ENCODE assay signal across 8 cellular contexts in the genomic region with DNA sequence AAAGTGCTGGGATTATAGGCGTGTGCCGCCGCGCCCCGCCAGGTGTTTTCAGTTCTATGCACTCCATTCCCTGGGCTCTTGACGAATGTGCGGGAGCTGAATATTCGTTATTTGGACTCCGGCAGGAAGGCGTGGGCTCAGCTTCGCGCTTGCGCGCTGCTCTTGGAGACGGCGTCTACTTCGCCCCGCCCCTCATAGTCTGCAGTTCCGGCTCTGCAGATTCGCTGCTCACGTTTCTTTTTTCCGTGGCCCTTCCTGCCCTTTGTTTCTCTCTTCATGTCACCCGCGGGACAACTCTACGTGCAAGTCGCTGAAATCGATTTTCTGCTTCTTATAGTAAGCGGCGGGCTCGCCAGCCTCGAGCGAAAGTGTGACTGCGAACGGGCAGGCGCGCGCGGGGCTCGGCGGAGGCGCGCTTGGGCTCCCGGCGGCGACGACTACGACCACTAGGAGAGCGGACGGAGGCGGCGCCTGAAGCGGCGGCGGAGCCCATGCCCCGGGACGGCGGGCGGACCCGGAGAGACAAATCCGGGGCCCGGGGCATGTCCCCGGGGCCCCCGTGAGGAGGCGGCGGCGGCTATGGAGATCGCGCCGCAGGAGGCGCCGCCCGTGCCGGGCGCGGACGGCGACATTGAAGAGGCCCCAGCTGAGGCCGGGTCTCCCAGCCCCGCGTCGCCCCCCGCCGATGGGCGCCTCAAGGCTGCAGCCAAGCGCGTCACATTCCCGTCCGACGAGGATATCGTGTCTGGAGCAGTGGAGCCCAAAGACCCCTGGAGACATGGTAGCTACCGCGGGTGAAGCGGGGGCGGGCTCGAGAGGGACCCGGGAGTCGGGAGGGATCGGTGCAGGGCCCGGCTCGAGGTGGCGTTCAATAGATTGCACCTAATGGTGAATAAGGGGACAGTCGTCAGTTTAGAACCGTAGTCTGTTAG. TPM values are rescaled to one million over a fixed set of nuclear protein-coding genes. Genes with fewer than 3 reads are reported as not detected.
DNase-seq lines count a peak whose midpoint lies in the region; ATAC-seq and TF ChIP-seq lines count a peak whose summit lies in the region.

A gene with protein sequence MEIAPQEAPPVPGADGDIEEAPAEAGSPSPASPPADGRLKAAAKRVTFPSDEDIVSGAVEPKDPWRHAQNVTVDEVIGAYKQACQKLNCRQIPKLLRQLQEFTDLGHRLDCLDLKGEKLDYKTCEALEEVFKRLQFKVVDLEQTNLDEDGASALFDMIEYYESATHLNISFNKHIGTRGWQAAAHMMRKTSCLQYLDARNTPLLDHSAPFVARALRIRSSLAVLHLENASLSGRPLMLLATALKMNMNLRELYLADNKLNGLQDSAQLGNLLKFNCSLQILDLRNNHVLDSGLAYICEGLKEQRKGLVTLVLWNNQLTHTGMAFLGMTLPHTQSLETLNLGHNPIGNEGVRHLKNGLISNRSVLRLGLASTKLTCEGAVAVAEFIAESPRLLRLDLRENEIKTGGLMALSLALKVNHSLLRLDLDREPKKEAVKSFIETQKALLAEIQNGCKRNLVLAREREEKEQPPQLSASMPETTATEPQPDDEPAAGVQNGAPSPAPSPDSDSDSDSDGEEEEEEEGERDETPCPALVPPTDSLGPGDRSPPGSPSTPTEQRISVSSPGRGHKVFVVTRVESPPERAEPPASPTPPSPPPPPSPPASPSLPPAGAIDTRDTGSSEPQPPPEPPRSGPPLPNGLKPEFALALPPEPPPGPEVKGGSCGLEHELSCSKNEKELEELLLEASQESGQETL (plus strand): TSS at position 433 of the 932 bp plus-strand sequence. CDS start 147 bp downstream, at position 580.

- peaks cover 59% of the 10 kb centered on the region for H3K79me2 ChIP-seq in GM23338 (replicated peaks; ENCODE audit: insufficient read depth)

- H3K4me1 ChIP-seq in GM23338 (ENCODE audit: insufficient read depth) = peaks cover 24% of the 10 kb centered on the region

- no peaks in the 10 kb centered on the region for H3K27me3 ChIP-seq in GM23338 (ENCODE audit: insufficient read depth)

- H3K4me1 Mint-ChIP-seq in GM23338 (peaks cover 49% of the 10 kb centered on the region), natural killer cell (peaks cover 71 to 73% of the 10 kb centered on the region in 2 donors)
- H3K4me1 Mint-ChIP-seq in activated T-helper 2 cell treated with anti-CD3 and anti-CD28 coated beads, Interferon-gamma antibody, Interleukin-2, Interleukin-4, amounts not matched to agents 10 μg/mL and 5 μg/mL and 100 μg/mL, durations not matched to agents 14 hours and 24 hours and 36 hours (ENCODE audit: low read depth) = peaks cover 38% of the 10 kb centered on the region

- peak; percentile 59 for TF ChIP-seq POLR2A in Raji (IDR thresholded peaks at IDR 0.05; ENCODE audit: insufficient read depth, low read depth, low read length)

- H3K27ac Mint-ChIP-seq in GM23338 = peak within 1 kb of the TSS; percentile 100
- H3K27ac Mint-ChIP-seq in activated T-helper 2 cell treated with anti-CD3 and anti-CD28 coated beads, Interferon-gamma antibody, Interleukin-2, Interleukin-4, amounts not matched to agents 10 μg/mL and 5 μg/mL and 100 μg/mL, durations not matched to agents 14 hours and 24 hours and 36 hours = peak within 1 kb of the TSS; percentile 97
- H3K27ac Mint-ChIP-seq in natural killer cell = peak within 1 kb of the TSS; percentile 97 to 99

- peak; percentile 68 for ATAC-seq in GM23338
- ATAC-seq in natural killer cell = peak; percentile 63 to 83 (median 71)

- intact Hi-C loops in activated T-helper 2 cell treated with anti-CD3 and anti-CD28 coated beads, Interferon-gamma antibody, Interleukin-2, Interleukin-4, amounts not matched to agents 10 μg/mL and 5 μg/mL and 100 μg/mL, durations not matched to agents 14 hours and 24 hours and 36 hours (cut with micrococcal nuclease) = loop anchor here (1.0 to 5.0 kb wide), 4 partner anchors 86 to 374 kb away; partner anchors contain the start of genes BLOC1S3, FOSB, POLR1G and PPP1R13L
- intact Hi-C loops in natural killer cell (cut with micrococcal nuclease) = loop anchor here (1.0 to 2.0 kb wide), 2 partner anchors 17 to 86 kb away; partner anchors contain the start of genes BLOC1S3, TRAPPC6A and ZNF296

- peaks cover 36% of the 10 kb centered on the region for H3K27me3 Mint-ChIP-seq in GM23338 (ENCODE audit: insufficient read depth, low read depth, poor library complexity)
- H3K27me3 Mint-ChIP-seq in activated T-helper 2 cell treated with anti-CD3 and anti-CD28 coated beads, Interferon-gamma antibody, Interleukin-2, Interleukin-4, amounts not matched to agents 10 μg/mL and 5 μg/mL and 100 μg/mL, durations not matched to agents 14 hours and 24 hours and 36 hours (ENCODE audit: low read depth) = no peaks in the 10 kb centered on the region
- H3K27me3 Mint-ChIP-seq in natural killer cell (ENCODE audit: low read depth in 2 of 2) = no peaks in the 10 kb centered on the region

- peak within 1 kb of the TSS; percentile 89 for H3K27ac ChIP-seq in GM23338 (ENCODE audit: low read depth)

- peak within 1 kb of the TSS; percentile 38 for H2AFZ ChIP-seq in GM23338

- H4K20me1 ChIP-seq in GM23338 (replicated peaks; ENCODE audit: insufficient read depth) = peaks cover 41% of the 10 kb centered on the region

- peak within 1 kb of the TSS; percentile 63 for H3K4me3 ChIP-seq in GM23338

- H3K36me3 Mint-ChIP-seq in GM23338 (ENCODE audit: low read depth) (peaks cover 23% of the 10 kb centered on the region), natural killer cell (no peaks in the 10 kb centered on the region)
- H3K36me3 Mint-ChIP-seq in activated T-helper 2 cell treated with anti-CD3 and anti-CD28 coated beads, Interferon-gamma antibody, Interleukin-2, Interleukin-4, amounts not matched to agents 10 μg/mL and 5 μg/mL and 100 μg/mL, durations not matched to agents 14 hours and 24 hours and 36 hours (ENCODE audit: low read depth) = peaks cover 42% of the 10 kb centered on the region

- peak within 1 kb of the TSS; percentile 85 for H3K4me3 Mint-ChIP-seq in GM23338
- peak within 1 kb of the TSS; percentile 86 for H3K4me3 Mint-ChIP-seq in activated T-helper 2 cell treated with anti-CD3 and anti-CD28 coated beads, Interferon-gamma antibody, Interleukin-2, Interleukin-4, amounts not matched to agents 10 μg/mL and 5 μg/mL and 100 μg/mL, durations not matched to agents 14 hours and 24 hours and 36 hours (ENCODE audit: low read depth)
- peak within 1 kb of the TSS; percentile 99 for H3K4me3 Mint-ChIP-seq in natural killer cell

- peak; percentile 92 for DNase-seq in DMS79 treated with DMSO at 0.1 percent for 48 hours (lab: John Stamatoyannopoulos, UW)
- DNase-seq in GM23338 (ENCODE audit: low spot score) = peak; percentile 99
- DNase-seq in M059J (ENCODE audit: low read depth) = peak; percentile 98
- DNase-seq in activated T-helper 2 cell treated with anti-CD3 and anti-CD28 coated beads, Interferon-gamma antibody, Interleukin-2, Interleukin-4, amounts not matched to agents 10 μg/mL and 5 μg/mL and 100 μg/mL, durations not matched to agents 14 hours and 24 hours and 36 hours (ENCODE audit: low spot score) = peak; percentile 91
- peak; percentile 98 for DNase-seq in fibroblast of peridontal ligament (ENCODE audit: extremely low read depth)
- DNase-seq in natural killer cell = peak; percentile 86
- DNase-seq in stimulated activated naive CD4-positive, alpha-beta T cell (lab: John Stamatoyannopoulos, UW) = peak; percentile 86 to 96 (median 92)

- H3K9me2 ChIP-seq in GM23338 (ENCODE audit: insufficient read depth) = no peaks in the 10 kb centered on the region

- peak within 1 kb of the TSS; percentile 78 for H3K4me2 ChIP-seq in GM23338

- TF ChIP-seq CTCF in GM23338 (conservative IDR thresholded peaks at IDR 0.05; ENCODE audit: low read depth in 2 of 2) (no peak), natural killer cell (IDR thresholded peaks at IDR 0.05) (peak; percentile 11)

- H3K36me3 ChIP-seq in GM23338 (ENCODE audit: insufficient read depth) = no peaks in the 10 kb centered on the region

- peaks cover 18% of the 10 kb centered on the region for H3F3A ChIP-seq in GM23338 (replicated peaks; ENCODE audit: low read depth)

- H3K9me3 Mint-ChIP-seq in GM23338 (no peaks in the 10 kb centered on the region), natural killer cell (no peaks in the 10 kb centered on the region)
- no peaks in the 10 kb centered on the region for H3K9me3 Mint-ChIP-seq in activated T-helper 2 cell treated with anti-CD3 and anti-CD28 coated beads, Interferon-gamma antibody, Interleukin-2, Interleukin-4, amounts not matched to agents 10 μg/mL and 5 μg/mL and 100 μg/mL, durations not matched to agents 14 hours and 24 hours and 36 hours

RNA-seq across cellular contexts. Expression of the gene that starts here (rescaled TPM):
- total RNA-seq in GM23338 (2014; rRNA removed; shearing (Covaris generic)) = 33.3 and 47.2 TPM in 2 replicates
- polyA plus RNA-seq in GM23338 (2016; fragmentation: Nextera tagmentation; extraction: Ambion mirVana) = 6.9 and 7.8 TPM in 2 replicates
- 26.0 and 44.8 TPM in 2 replicates for total RNA-seq in M059J (2014; rRNA removed; shearing (Covaris generic))
- 15.7 and 18.4 TPM in 2 replicates for total RNA-seq in activated T-helper 2 cell treated with anti-CD3 and anti-CD28 coated beads, Interferon-gamma antibody, Interleukin-2, Interleukin-4, amounts not matched to agents 10 μg/mL and 5 μg/mL and 100 μg/mL, durations not matched to agents 14 hours and 24 hours and 36 hours
- total RNA-seq in natural killer cell = 10 to 100 TPM; 23.8 to 29.3 (median 25.0) TPM

Comparison
In these comparisons a context has a peak if more than half of its experiments do, and no peak if none do; other contexts are left out.
1. Peak in every context shown above with its lines: DNase-seq, ATAC-seq, H3K4me3 ChIP-seq and H3K27ac ChIP-seq.